ENCODE assay signal across 1 cellular context in the genomic region with DNA sequence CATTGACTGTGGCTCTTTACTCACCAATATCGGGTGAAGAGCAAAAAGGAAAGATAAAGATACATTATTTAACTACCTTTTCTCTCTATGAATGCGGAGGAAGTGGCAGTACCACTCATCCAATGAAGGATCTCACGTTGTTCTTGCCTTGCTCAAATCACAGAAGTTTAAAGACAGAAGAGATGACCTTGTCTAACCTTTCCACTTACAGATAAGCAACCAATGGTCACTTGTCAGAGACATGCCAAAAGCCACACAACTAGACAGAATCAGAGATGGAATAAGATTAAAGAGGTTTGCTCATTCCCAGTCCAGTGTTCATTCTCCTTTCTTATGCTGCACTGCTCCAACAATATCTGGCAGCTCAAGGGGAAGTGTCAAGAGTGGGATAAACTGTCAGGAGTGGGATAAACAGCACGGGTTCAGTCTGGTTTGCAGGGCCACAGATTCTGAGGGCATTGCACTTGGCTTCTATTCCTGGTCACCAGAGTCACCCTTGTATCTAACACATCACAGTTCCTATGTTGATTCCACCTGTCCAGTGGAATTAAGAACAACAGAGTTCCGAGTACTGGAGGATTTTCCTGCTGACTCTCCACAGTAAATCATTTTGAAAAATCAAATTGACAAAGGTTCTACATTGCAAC.
A peak's percentile ranks its signal among the peaks of the same experiment; 100 is the strongest.
TF ChIP-seq lines count a peak whose summit lies in the region.

No MANE protein-coding gene starts in this region.

TF ChIP-seq in K562, 482 proteins besides CTCF, POLR2A, EP300 and RAD21:
- TF ChIP-seq RCOR1 (IDR thresholded peaks at IDR 0.05; ENCODE audit: borderline replicate concordance in 1 of 2, low read depth in 2 of 2, low read length in 2 of 2): peak in 1 of 2 experiments; percentile 70; a peak in 2 of 4 replicates
- TF ChIP-seq TCF7L2 (IDR thresholded peaks at IDR 0.05; ENCODE audit: low read depth, low read length): no peak
- TF ChIP-seq, protein P1, sequence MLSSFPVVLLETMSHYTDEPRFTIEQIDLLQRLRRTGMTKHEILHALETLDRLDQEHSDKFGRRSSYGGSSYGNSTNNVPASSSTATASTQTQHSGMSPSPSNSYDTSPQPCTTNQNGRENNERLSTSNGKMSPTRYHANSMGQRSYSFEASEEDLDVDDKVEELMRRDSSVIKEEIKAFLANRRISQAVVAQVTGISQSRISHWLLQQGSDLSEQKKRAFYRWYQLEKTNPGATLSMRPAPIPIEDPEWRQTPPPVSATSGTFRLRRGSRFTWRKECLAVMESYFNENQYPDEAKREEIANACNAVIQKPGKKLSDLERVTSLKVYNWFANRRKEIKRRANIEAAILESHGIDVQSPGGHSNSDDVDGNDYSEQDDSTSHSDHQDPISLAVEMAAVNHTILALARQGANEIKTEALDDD (IDR thresholded peaks at IDR 0.05): 0 out of 2 replicates have a peak, but pooled peaks have one; percentile 14
- peak; percentile 43; the same call in 1 of the 2 replicates for TF ChIP-seq ESRRA (IDR thresholded peaks at IDR 0.05; ENCODE audit: borderline replicate concordance, low read depth)
- TF ChIP-seq KDM1A (IDR thresholded peaks at IDR 0.05): peak; percentile 18 to 33; a peak in 2 of 4 replicates
